Comparison of ENCODE assay signal across 24 cellular contexts in genomic region chr22:23193420-23193819, GRCh38. TPM values are rescaled to one million over a fixed set of nuclear protein-coding genes. Genes with fewer than 3 reads are reported as not detected.
A peak's percentile ranks its signal among the peaks of the same experiment; 100 is the strongest.
DNase-seq lines count a peak whose midpoint lies in the region; ATAC-seq and TF ChIP-seq lines count a peak whose summit lies in the region.
"Had no signal": no experiment of that assay in that cellular context is flagged by ENCODE, and none has a peak within 500 bp of the region (broad histone marks: within the 10 kb centered on the region; RNA-seq: fewer than 3 reads in every experiment).

No MANE protein-coding gene starts in this region.

- H3K79me1 ChIP-seq in IMR-90 (ENCODE audit: low read depth in 1 of 2, low read length in 2 of 2): peaks cover 26 to 81% of the 10 kb centered on the region in 2 experiments

- H3K56ac ChIP-seq in IMR-90 (ENCODE audit: extremely low read depth, insufficient read depth, low read length): no peak overlapping the region

- H3K9ac ChIP-seq in BLaER1 (no peak overlapping the region; the same call in 1 of the 2 replicates), IMR-90 (ENCODE audit: low read depth, low read length) (no peak overlapping the region)

- TF ChIP-seq CTCF in IMR-90 (conservative IDR thresholded peaks at IDR 0.05; ENCODE audit: low read depth, low read length): no peak
- no peak for TF ChIP-seq CTCF in brain (conservative IDR thresholded peaks at IDR 0.05)
- no peak for TF ChIP-seq CTCF in nephron progenitor cell (IDR thresholded peaks at IDR 0.05)

- H4K91ac ChIP-seq in IMR-90 (ENCODE audit: insufficient read depth, low read depth, low read length): no peak overlapping the region

- H3K4me1 ChIP-seq in BLaER1 (peaks cover 100% of the 10 kb centered on the region), IMR-90 (ENCODE audit: control insufficient read depth, insufficient read depth, low read length) (peaks cover 4% of the 10 kb centered on the region)
- H3K4me1 ChIP-seq: gastrocnemius medialis had no signal

- in situ Hi-C loops in IMR-90 (cut with MboI; ENCODE audit: low sequenced_read_pairs): loop anchor here (5.0 kb wide), 1 partner anchor 49 kb away; no protein-coding TSS in a partner anchor

- no peak overlapping the region for H3K4me3 Mint-ChIP-seq in brain
- no peak overlapping the region for H3K4me3 Mint-ChIP-seq in nephron progenitor cell
- H3K4me3 Mint-ChIP-seq: activated CD8-positive, alpha-beta T cell treated with anti-CD3 and anti-CD28 coated beads for 36 hours; B cell had no signal

- H3K27me3 ChIP-seq in BLaER1: no peaks in the 10 kb centered on the region
- no peaks in the 10 kb centered on the region for H3K27me3 ChIP-seq in IMR-90 (ENCODE audit: control insufficient read depth, insufficient read depth, low read length)
- H3K27me3 ChIP-seq: brain microvascular endothelial cell, esophagus muscularis mucosa, gastrocnemius medialis had no signal

- H3K4me3 ChIP-seq in BLaER1 (no peak overlapping the region), IMR-90 (ENCODE audit: insufficient read depth, low read depth, low read length) (no peak overlapping the region)
- H3K4me3 ChIP-seq: esophagus muscularis mucosa, gastrocnemius medialis, lower lobe of right lung, skin epidermis had no signal

- H3K14ac ChIP-seq in IMR-90 (replicated peaks; ENCODE audit: low read depth, low read length): no peak overlapping the region

- peak overlapping the region in 4 of 5 experiments; percentile 48 to 82 (median 60) for H3K27ac Mint-ChIP-seq in brain
- H3K27ac Mint-ChIP-seq in nephron progenitor cell: peak overlapping the region; percentile 76
- H3K27ac Mint-ChIP-seq: activated CD8-positive, alpha-beta T cell treated with anti-CD3 and anti-CD28 coated beads for 36 hours; B cell had no signal

- no peak for TF ChIP-seq RAD21 in IMR-90 (IDR thresholded peaks at IDR 0.05; ENCODE audit: low read length)

- ATAC-seq in IMR-90 (ENCODE audit: low read depth): peak; percentile 49; the same call in 1 of the 2 replicates
- ATAC-seq in left lobe of liver: no peak
- no peak for ATAC-seq in GM18907 (IDR thresholded peaks at IDR 0.05; ENCODE audit: unreplicated experiment)
- ATAC-seq: activated CD8-positive, alpha-beta T cell treated with anti-CD3 and anti-CD28 coated beads for 36 hours; gastrocnemius medialis; SK-N-SH treated with all-trans-retinoic acid at 6 μM for 48 hours had no signal

- no peak overlapping the region for H2BK15ac ChIP-seq in IMR-90 (ENCODE audit: low read depth, low read length)

- no peak for TF ChIP-seq POLR2A in IMR-90 (IDR thresholded peaks at IDR 0.05; ENCODE audit: low read depth, low read length)

- dilution Hi-C loops in IMR-90 (cut with HindIII; ENCODE audit: low sequenced_read_pairs, unreplicated experiment): no loop called here

- H2BK120ac ChIP-seq in IMR-90 (ENCODE audit: low read depth, low read length): no peak overlapping the region

- no peak overlapping the region for H2AFZ ChIP-seq in IMR-90 (replicated peaks; ENCODE audit: low read length, poor library complexity)

- no peak overlapping the region for H4K8ac ChIP-seq in IMR-90 (ENCODE audit: low read depth in 2 of 2, low read length in 2 of 2)

- CTCF ChIA-PET in IMR-90 (lab: Yijun Ruan, JAX): interaction anchor here (1.2 kb wide), 1 partner anchor 88 kb away, joined by 4 read pairs; no protein-coding TSS in a partner anchor

- H3K9me3 ChIP-seq in BLaER1: no peaks in the 10 kb centered on the region
- no peaks in the 10 kb centered on the region for H3K9me3 ChIP-seq in IMR-90 (ENCODE audit: control insufficient read depth, insufficient read depth, low read length)
- H3K9me3 ChIP-seq: esophagus muscularis mucosa, gastrocnemius medialis, lower lobe of right lung had no signal

- H2BK20ac ChIP-seq in IMR-90 (ENCODE audit: low read depth, low read length): no peak overlapping the region

- H3K4me2 ChIP-seq in BLaER1: peak overlapping the region; percentile 100
- no peak overlapping the region for H3K4me2 ChIP-seq in IMR-90 (ENCODE audit: low read depth, low read length)

- H2BK5ac ChIP-seq in IMR-90 (ENCODE audit: low read depth, low read length, poor library complexity, severe bottlenecking): no peak overlapping the region

- H3K23ac ChIP-seq in IMR-90 (ENCODE audit: low read depth, low read length): no peak overlapping the region

- POLR2A ChIA-PET in IMR-90 (lab: Charles Lee; ENCODE audit: unreplicated experiment): interaction anchor here (0.7 kb wide), 1 partner anchor 42 kb away, joined by 7 read pairs; no protein-coding TSS in a partner anchor

- no peak overlapping the region for H3K4ac ChIP-seq in IMR-90 (ENCODE audit: low read depth, low read length)

- H2AK9ac ChIP-seq in IMR-90 (replicated peaks; ENCODE audit: low read depth, low read length, poor library complexity): peak overlapping the region; percentile 39

- peaks cover 16% of the 10 kb centered on the region for H3K9me1 ChIP-seq in IMR-90 (ENCODE audit: insufficient read depth, low read length)

- H3K9me3 Mint-ChIP-seq in brain: peaks cover 0 to 3% (median 0%) of the 10 kb centered on the region in 5 experiments
- H3K9me3 Mint-ChIP-seq in nephron progenitor cell: no peaks in the 10 kb centered on the region
- H3K9me3 Mint-ChIP-seq: activated CD8-positive, alpha-beta T cell treated with anti-CD3 and anti-CD28 coated beads for 36 hours had no signal

- BruUV-seq in IMR-90 (replicated peaks; lab: Mats Ljungman, UMichigan): no TSS peak

- H3K36me3 Mint-ChIP-seq in brain: peaks cover 60% of the 10 kb centered on the region
- H3K36me3 Mint-ChIP-seq in nephron progenitor cell (ENCODE audit: low read depth): peaks cover 32% of the 10 kb centered on the region

- no peak overlapping the region for H4K5ac ChIP-seq in IMR-90 (ENCODE audit: low read depth, low read length)

- peaks cover 58% of the 10 kb centered on the region for H3K4me1 Mint-ChIP-seq in brain
- peaks cover 60% of the 10 kb centered on the region for H3K4me1 Mint-ChIP-seq in nephron progenitor cell

- intact Hi-C loops in IMR-90 (cut with micrococcal nuclease): no loop called here

- H3K18ac ChIP-seq in IMR-90 (ENCODE audit: low read depth, low read length): no peak overlapping the region

- H3K27me3 Mint-ChIP-seq in brain (no peaks in the 10 kb centered on the region), nephron progenitor cell (ENCODE audit: low read depth, poor library complexity) (peaks cover 3% of the 10 kb centered on the region)
- H3K27me3 Mint-ChIP-seq: activated CD8-positive, alpha-beta T cell treated with anti-CD3 and anti-CD28 coated beads for 36 hours; B cell had no signal

- WGBS in IMR-90 (ENCODE audit: extremely low coverage in 2 of 2, insufficient read length in 1 of 2), 2 experiments: no CpG with 5 or more reads among the region's 1 CpG

- DNase-seq in IMR-90 (no peak), nephron progenitor cell (no peak), NCI-H226 (no peak), left lobe of liver (ENCODE audit: low spot score) (no peak), NCI-H524 treated with DMSO at 0.1 percent for 48 hours (lab: John Stamatoyannopoulos, UW) (no peak)
- DNase-seq: activated CD8-positive, alpha-beta T cell treated with anti-CD3 and anti-CD28 coated beads for 36 hours; activated effector memory CD4-positive, alpha-beta T cell treated with Interleukin-2 at 50 U/mL for 16 hours; brain microvascular endothelial cell; Calu3; effector memory CD4-positive, alpha-beta T cell; gastrocnemius medialis; lower lobe of right lung; NCI-H1105; NCI-H2029 treated with DMSO at 0.1 percent for 48 hours; NCI-H345; NCI-H774 had no signal

- H3K36me3 ChIP-seq in BLaER1: peaks cover 89% of the 10 kb centered on the region
- no peaks in the 10 kb centered on the region for H3K36me3 ChIP-seq in IMR-90 (ENCODE audit: control insufficient read depth, insufficient read depth, low read length)
- H3K36me3 ChIP-seq: gastrocnemius medialis, lower lobe of right lung had no signal

- H4K20me1 ChIP-seq in BLaER1 (peaks cover 100% of the 10 kb centered on the region), IMR-90 (ENCODE audit: insufficient read depth, low read length) (peaks cover 50% of the 10 kb centered on the region)

- no peak overlapping the region for H2AK5ac ChIP-seq in IMR-90 (ENCODE audit: low read depth, low read length)

- 0 out of 2 replicates have a peak overlapping the region, but pooled peaks have one; percentile 1 for H3K27ac ChIP-seq in BLaER1
- H3K27ac ChIP-seq in IMR-90 (ENCODE audit: insufficient read depth, low read length): no peak overlapping the region
- H3K27ac ChIP-seq: esophagus muscularis mucosa, gastrocnemius medialis, lower lobe of right lung had no signal

TF ChIP-seq in IMR-90, 13 proteins besides CTCF, POLR2A, EP300 and RAD21 (continues in another document):
- TF ChIP-seq USF2 (IDR thresholded peaks at IDR 0.05; ENCODE audit: low read depth, low read length) (no peak), MAZ (IDR thresholded peaks at IDR 0.05; ENCODE audit: borderline replicate concordance, low read depth, low read length) (no peak), NFE2L2 (IDR thresholded peaks at IDR 0.05; ENCODE audit: low read depth, low read length) (no peak), RCOR1 (IDR thresholded peaks at IDR 0.05; ENCODE audit: insufficient replicate concordance, low read length) (no peak)

RNA-seq across cellular contexts. Expression of gene BCR, which starts 13.1 kb away (rescaled TPM):
- total RNA-seq in IMR-90 (2012; rRNA removed) (28.9 and 30.8 TPM in 2 replicates), left lobe of liver (29.7 TPM)
- polyA plus RNA-seq in IMR-90 (2012; rRNA removed) (43.0 and 44.6 TPM in 2 replicates), brain (ENCODE audit: insufficient read depth, low read depth, low replicate concordance) (52.6 TPM)
- 30.9 and 40.0 TPM in 2 replicates for polyA plus RNA-seq in IMR-90 (2012; cell fraction: cytosol; rRNA removed)
- polyA plus RNA-seq in IMR-90 (2012; cell fraction: nucleus; rRNA removed; ENCODE audit: low replicate concordance): 36.1 and 42.1 TPM in 2 replicates

RNA-seq across cellular contexts. Expression of gene RAB36, which starts 48.1 kb away (rescaled TPM):
- total RNA-seq in IMR-90 (2012; rRNA removed) (2.5 and 3.6 TPM in 2 replicates), left lobe of liver (0.38 TPM)
- polyA plus RNA-seq in IMR-90 (2012; rRNA removed) (4.0 TPM in 2 replicates), brain (ENCODE audit: insufficient read depth, low read depth, low replicate concordance) (13.4 TPM)
- polyA plus RNA-seq in IMR-90 (2012; cell fraction: cytosol; rRNA removed): 2.3 and 3.7 TPM in 2 replicates
- polyA plus RNA-seq in IMR-90 (2012; cell fraction: nucleus; rRNA removed; ENCODE audit: low replicate concordance): 4.6 and 6.6 TPM in 2 replicates

RNA-seq across cellular contexts. Expression of gene RSPH14, which starts 51.6 kb away (rescaled TPM):
- total RNA-seq in IMR-90 (2012; rRNA removed) (not detected in 2 replicates), left lobe of liver (0.18 TPM)
- polyA plus RNA-seq in IMR-90 (2012; rRNA removed) (0.10 TPM in 1 of 2 replicates, not detected in the other), brain (ENCODE audit: insufficient read depth, low read depth, low replicate concordance) (4.2 TPM)
- polyA plus RNA-seq in IMR-90 (2012; cell fraction: cytosol; rRNA removed): 0.18 and 0.21 TPM in 2 replicates
- not detected in 2 replicates for polyA plus RNA-seq in IMR-90 (2012; cell fraction: nucleus; rRNA removed; ENCODE audit: low replicate concordance)
- total RNA-seq: A673; activated CD8-positive, alpha-beta T cell treated with anti-CD3 and anti-CD28 coated beads for 36 hours; B cell; Calu3; gastrocnemius medialis had no signal
